Comparison of ENCODE assay signal across 18 cellular contexts in genomic region chrX:131067846-131068745, GRCh38. TPM values are rescaled to one million over a fixed set of nuclear protein-coding genes. Genes with fewer than 3 reads are reported as not detected.
A peak's percentile ranks its signal among the peaks of the same experiment; 100 is the strongest.
DNase-seq lines count a peak whose midpoint lies in the region; TF ChIP-seq lines count a peak whose summit lies in the region.
"Had no signal": no experiment of that assay in that cellular context is flagged by ENCODE, and none has a peak within 500 bp of the region (broad histone marks: within the 10 kb centered on the region; RNA-seq: fewer than 3 reads in every experiment).

No MANE protein-coding gene starts in this region.

- no peak overlapping the region for H3K23ac ChIP-seq in H9 (ENCODE audit: insufficient read length, low read depth, low read length)

- H4K8ac ChIP-seq in H9 (replicated peaks; ENCODE audit: insufficient read length, low read depth, low read length) = no peak overlapping the region

- DNase-seq in DMS53 (lab: John Stamatoyannopoulos, UW) = peak; percentile 56
- no peak for DNase-seq in DMS53 treated with DMSO at 0.1 percent for 48 hours (lab: John Stamatoyannopoulos, UW; ENCODE audit: unreplicated experiment)
- peak; percentile 45 for DNase-seq in H9
- DNase-seq in endodermal cell = peak; percentile 80
- no peak for DNase-seq in SW 1271 (lab: John Stamatoyannopoulos, UW)
- no peak for DNase-seq in HK-2 (ENCODE audit: unreplicated experiment)
- no peak for DNase-seq in activated naive CD4-positive, alpha-beta T cell treated with anti-CD3 and anti-CD28 coated beads, Interleukin-2, amount 50 U/mL, for 16 hours
- DNase-seq: activated B cell treated with CpG ODN at 0.5 μM for 24 hours; MM.1S; naive thymus-derived CD8-positive, alpha-beta T cell had no signal

- H3K9me3 Mint-ChIP-seq in H9 (no peaks in the 10 kb centered on the region), endodermal cell (no peaks in the 10 kb centered on the region)
- H3K9me3 Mint-ChIP-seq: activated B cell treated with CpG ODN at 0.5 μM for 24 hours; activated naive CD8-positive, alpha-beta T cell treated with anti-CD3 and anti-CD28 coated beads, Interleukin-2, amount 50 U/mL, for 24 hours; dendritic cell treated with granulocyte-macrophage colony-stimulating factor and Interleukin-4, amounts not matched to agents 40 ng/mL and 50 ng/mL, for 4 days had no signal

- H3K9me2 ChIP-seq in neural cell (ENCODE audit: insufficient read depth, low read length) = no peaks in the 10 kb centered on the region

- no peak overlapping the region for H3K4ac ChIP-seq in H9 (ENCODE audit: low read depth, low read length)

- no peak overlapping the region for H3T11ph ChIP-seq in H9 (ENCODE audit: low read length)

- no peak overlapping the region for H3K27ac ChIP-seq in H9 (ENCODE audit: insufficient read length, low read depth, low read length)
- H3K27ac ChIP-seq in endodermal cell (ENCODE audit: low read depth, low read length) = no peak overlapping the region
- peak overlapping the region; percentile 74 for H3K27ac ChIP-seq in neural cell (ENCODE audit: low read length)
- H3K27ac ChIP-seq: C4-2B had no signal

- H3F3A ChIP-seq in neural cell (ENCODE audit: insufficient read depth, low read length, poor library complexity, severe bottlenecking) = no peaks in the 10 kb centered on the region

- H4K20me1 ChIP-seq in H9 (ENCODE audit: control insufficient read depth, insufficient read depth, insufficient read length) = no peaks in the 10 kb centered on the region
- no peaks in the 10 kb centered on the region for H4K20me1 ChIP-seq in neural cell (ENCODE audit: insufficient read depth)

- H3K4me3 ChIP-seq in endodermal cell (ENCODE audit: low read length) = peak overlapping the region; percentile 78
- peak overlapping the region; percentile 71 for H3K4me3 ChIP-seq in neural cell (ENCODE audit: low read length)

- no peak overlapping the region for H3K56ac ChIP-seq in H9 (ENCODE audit: insufficient read length, low read depth, low read length)

- peaks cover 11% of the 10 kb centered on the region for H3K23me2 ChIP-seq in H9 (ENCODE audit: insufficient read length, low read depth, low read length, poor library complexity, severe bottlenecking)

- H3K36me3 ChIP-seq in endodermal cell (ENCODE audit: control insufficient read depth, insufficient read depth, low read length) (no peaks in the 10 kb centered on the region), neural cell (ENCODE audit: insufficient read depth, low read length) (no peaks in the 10 kb centered on the region)

- no peak overlapping the region for H2BK120ac ChIP-seq in H9 (ENCODE audit: low read depth, low read length, poor library complexity, severe bottlenecking)

- no peak for TF ChIP-seq CTCF in H9 (conservative IDR thresholded peaks at IDR 0.05)
- TF ChIP-seq CTCF in endodermal cell (conservative IDR thresholded peaks at IDR 0.05) = no peak
- TF ChIP-seq CTCF in neural cell (IDR thresholded peaks at IDR 0.05; ENCODE audit: poor library complexity, severe bottlenecking) = no peak

- TF ChIP-seq RAD21 in neural cell (conservative IDR thresholded peaks at IDR 0.05) = peak; percentile 17

- H4K91ac ChIP-seq in H9 (ENCODE audit: insufficient read length, low read depth, low read length) = no peak overlapping the region

- no peak overlapping the region for H3K27ac Mint-ChIP-seq in H9
- no peak overlapping the region for H3K27ac Mint-ChIP-seq in endodermal cell
- H3K27ac Mint-ChIP-seq: activated B cell treated with CpG ODN at 0.5 μM for 24 hours; activated naive CD8-positive, alpha-beta T cell treated with anti-CD3 and anti-CD28 coated beads, Interleukin-2, amount 50 U/mL, for 24 hours; dendritic cell treated with granulocyte-macrophage colony-stimulating factor and Interleukin-4, amounts not matched to agents 40 ng/mL and 50 ng/mL, for 4 days; naive thymus-derived CD8-positive, alpha-beta T cell had no signal

- no CpG with 5 or more reads among the region's 41 CpGs for WGBS in H9 (ENCODE audit: extremely low coverage, insufficient read length, low lambda C conversion rate)
- 1% methylated on average over 22 of the region's 41 CpGs; no CpG with 5 or more reads in 1 of the 2 experiments for WGBS in endodermal cell (ENCODE audit: insufficient coverage in 1 of 2, insufficient read length in 1 of 2), 2 experiments

- H3K18ac ChIP-seq in H9 (ENCODE audit: insufficient read length, low read depth, low read length) = no peak overlapping the region

- H2BK5ac ChIP-seq in H9 (ENCODE audit: insufficient read length, low read length) = no peak overlapping the region

- H3K14ac ChIP-seq in H9 (ENCODE audit: insufficient read depth, low read length) = no peak overlapping the region

- H4K5ac ChIP-seq in H9 (ENCODE audit: insufficient read length, low read depth, low read length) = no peak overlapping the region

- H2BK20ac ChIP-seq in H9 (ENCODE audit: low read depth, low read length, poor library complexity, severe bottlenecking) = no peak overlapping the region

- H3K36me3 Mint-ChIP-seq in H9 (ENCODE audit: insufficient read depth in 1 of 3, low read depth in 3 of 3) = no peaks in the 10 kb centered on the region
- no peaks in the 10 kb centered on the region for H3K36me3 Mint-ChIP-seq in endodermal cell (ENCODE audit: low read depth)
- H3K36me3 Mint-ChIP-seq: naive thymus-derived CD8-positive, alpha-beta T cell had no signal

- H2BK12ac ChIP-seq in H9 (ENCODE audit: insufficient read length, low read depth, low read length) = no peak overlapping the region

- H2AFZ ChIP-seq in H9 (ENCODE audit: low read length) (no peak overlapping the region), neural cell (ENCODE audit: low read depth, low read length) (no peak overlapping the region)

- TF ChIP-seq EP300 in neural cell (conservative IDR thresholded peaks at IDR 0.05; ENCODE audit: poor library complexity, severe bottlenecking) = no peak

- H2AK5ac ChIP-seq in H9 (ENCODE audit: insufficient read length, low read length) = no peak overlapping the region

- no peaks in the 10 kb centered on the region for H3K9me3 ChIP-seq in H9 (ENCODE audit: control insufficient read depth, low read depth, low read length)
- no peaks in the 10 kb centered on the region for H3K9me3 ChIP-seq in endodermal cell (ENCODE audit: control insufficient read depth, low read length)
- H3K9me3 ChIP-seq in neural cell (ENCODE audit: low read length) = no peaks in the 10 kb centered on the region

- H3K9ac ChIP-seq in H9 (ENCODE audit: extremely low read depth, insufficient read length, low read length) = no peak overlapping the region
- no peak overlapping the region for H3K9ac ChIP-seq in endodermal cell (ENCODE audit: extremely low read depth, low read length, poor library complexity, severe bottlenecking)
- H3K9ac ChIP-seq in neural cell (ENCODE audit: low read length) = peak overlapping the region; percentile 68

- H3K27me3 ChIP-seq in H9 (ENCODE audit: insufficient read depth, low read length) (peaks cover 39% of the 10 kb centered on the region; the same call in 1 of the 2 replicates), endodermal cell (ENCODE audit: control insufficient read depth, insufficient read depth, low read length, poor library complexity, severe bottlenecking) (peaks cover 52% of the 10 kb centered on the region), neural cell (ENCODE audit: insufficient read depth, low read depth, low read length) (peaks cover 6% of the 10 kb centered on the region)

- H3K79me2 ChIP-seq in H9 (ENCODE audit: insufficient read depth, low read length) = no peaks in the 10 kb centered on the region
- peaks cover 11% of the 10 kb centered on the region for H3K79me2 ChIP-seq in neural cell (replicated peaks; ENCODE audit: insufficient read depth, low read length)

- H3K4me3 Mint-ChIP-seq in H9 (no peak overlapping the region), endodermal cell (no peak overlapping the region)
- H3K4me3 Mint-ChIP-seq: activated B cell treated with CpG ODN at 0.5 μM for 24 hours; activated naive CD8-positive, alpha-beta T cell treated with anti-CD3 and anti-CD28 coated beads, Interleukin-2, amount 50 U/mL, for 24 hours; dendritic cell treated with granulocyte-macrophage colony-stimulating factor and Interleukin-4, amounts not matched to agents 40 ng/mL and 50 ng/mL, for 4 days; naive thymus-derived CD8-positive, alpha-beta T cell had no signal

- H3K4me1 ChIP-seq in H9 (ENCODE audit: insufficient read depth, low read length) = peaks cover 4% of the 10 kb centered on the region; the same call in 1 of the 2 replicates
- no peaks in the 10 kb centered on the region for H3K4me1 ChIP-seq in endodermal cell (ENCODE audit: control insufficient read depth, insufficient read depth, low read length)

- H3K79me1 ChIP-seq in H9 (ENCODE audit: insufficient read depth, low read depth, low read length, poor library complexity, severe bottlenecking) = no peaks in the 10 kb centered on the region

- H2BK15ac ChIP-seq in H9 (ENCODE audit: low read depth, low read length) = no peak overlapping the region

- H3K27me3 Mint-ChIP-seq in H9 (ENCODE audit: low read depth) (peaks cover 27% of the 10 kb centered on the region), endodermal cell (ENCODE audit: insufficient read depth) (peaks cover 4% of the 10 kb centered on the region)

- peak overlapping the region; percentile 98 for H3K4me2 ChIP-seq in H9 (ENCODE audit: insufficient read depth, insufficient read length, low read length)
- H3K4me2 ChIP-seq in neural cell (ENCODE audit: low read length) = peak overlapping the region; percentile 51

- peaks cover 27 to 37% of the 10 kb centered on the region in 2 experiments for H3K4me1 Mint-ChIP-seq in H9
- peaks cover 11% of the 10 kb centered on the region for H3K4me1 Mint-ChIP-seq in endodermal cell
- H3K4me1 Mint-ChIP-seq: activated B cell treated with CpG ODN at 0.5 μM for 24 hours; activated naive CD8-positive, alpha-beta T cell treated with anti-CD3 and anti-CD28 coated beads, Interleukin-2, amount 50 U/mL, for 24 hours had no signal

TF ChIP-seq in neural cell, 6 proteins besides CTCF, POLR2A, EP300 and RAD21 (continues in another document):
- TF ChIP-seq SMC3 (conservative IDR thresholded peaks at IDR 0.05; ENCODE audit: poor library complexity) = no peak

RNA-seq across cellular contexts. Expression of gene ARHGAP36, which starts 9.9 kb away (rescaled TPM):
- total RNA-seq in H9 (2021) (0.13 and 0.37 TPM in 2 replicates), endodermal cell (under 1 TPM in 1 of 2 donors, not detected in 1; 0.24 TPM)
- polyA plus RNA-seq in endodermal cell (2013, experiment 1 of 2) = not detected
- 0.25 TPM for polyA plus RNA-seq in endodermal cell (2013, experiment 2 of 2)
- 4.9 and 6.7 TPM in 2 replicates for polyA plus RNA-seq in neural cell
- 6.3 and 7.1 TPM in 2 replicates for polyA minus RNA-seq in neural cell
- total RNA-seq: activated B cell treated with CpG ODN at 0.5 μM for 24 hours; epithelial cell of proximal tubule; lung microvascular endothelial cell; naive thymus-derived CD8-positive, alpha-beta T cell; posterior vena cava had no signal
- polyA plus RNA-seq: naive thymus-derived CD8-positive, alpha-beta T cell; small intestine had no signal

Comparison
In these comparisons a context has a peak if more than half of its experiments do, and no peak if none do; other contexts are left out.
1. DNase-seq: peak in DMS53 (single experiment), H9 (single experiment) and endodermal cell (single experiment); none in DMS53 treated with DMSO at 0.1 percent for 48 hours (single experiment), SW 1271 (0 of 2), HK-2 (single experiment) and activated naive CD4-positive, alpha-beta T cell treated with anti-CD3 and anti-CD28 coated beads, Interleukin-2, amount 50 U/mL, for 16 hours (single experiment).